ENCODE assay signal across 7 cellular contexts in the genomic region with DNA sequence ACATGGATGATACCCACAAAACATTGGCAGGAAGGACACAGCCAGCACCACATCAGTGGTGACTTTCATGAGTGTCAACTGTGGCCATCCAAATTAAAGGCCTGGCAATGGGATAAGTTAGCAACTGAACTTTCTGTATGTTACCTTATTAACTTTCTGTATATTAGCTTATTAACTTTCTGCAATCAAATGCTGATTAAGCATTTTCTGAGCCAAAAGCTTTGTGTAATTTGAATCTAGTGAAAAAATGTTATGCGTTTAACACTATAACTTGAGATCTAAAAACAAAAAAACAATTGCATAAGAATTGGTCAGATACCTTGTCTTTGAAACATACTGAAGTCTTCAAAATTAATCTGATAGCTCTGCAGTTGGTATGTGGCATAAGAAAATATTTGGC.
"Had no signal": no experiment of that assay in that cellular context is flagged by ENCODE, and none has a peak within 500 bp of the region (broad histone marks: within the 10 kb centered on the region; RNA-seq: fewer than 3 reads in every experiment).

No MANE protein-coding gene starts in this region.

- H3K4me3 ChIP-seq: GM23248 had no signal

- FAIRE-seq: H54 had no signal

- H3K27ac ChIP-seq: GM23248, HL-60 had no signal

- DNase-seq: GM23248, GOT3, H9, HCEC 1CT, KG1 had no signal

- H3K9ac ChIP-seq: GM23248 had no signal

- H2AFZ ChIP-seq: GM23248 had no signal
